ENCODE assay signal across 25 cellular contexts in genomic region chr20:6067765-6068318, GRCh38. TPM values are rescaled to one million over a fixed set of nuclear protein-coding genes. Genes with fewer than 3 reads are reported as not detected.
DNase-seq lines count a peak whose midpoint lies in the region; ATAC-seq, FAIRE-seq and TF ChIP-seq lines count a peak whose summit lies in the region.
"Had no signal": no experiment of that assay in that cellular context is flagged by ENCODE, and none has a peak within 500 bp of the region (broad histone marks: within the 10 kb centered on the region; RNA-seq: fewer than 3 reads in every experiment).

No MANE protein-coding gene starts in this region.

- H2AFZ ChIP-seq in HCT116 (ENCODE audit: low read depth, low read length, poor library complexity, severe bottlenecking) (no peak overlapping the region), HepG2 (ENCODE audit: low read length) (no peak overlapping the region), OCI-LY7 (ENCODE audit: low read length) (no peak overlapping the region)
- H2AFZ ChIP-seq: GM23248 had no signal

- TF ChIP-seq EP300 in HepG2 (IDR thresholded peaks at IDR 0.05; ENCODE audit: low read depth in 2 of 2, low read length in 2 of 2): no peak
- TF ChIP-seq EP300 in HepG2 (CRISPR knock-in tag; IDR thresholded peaks at IDR 0.05; ENCODE audit: borderline replicate concordance): no peak
- no peak for TF ChIP-seq EP300 in stomach (IDR thresholded peaks at IDR 0.05)

- POLR2A ChIA-PET in HCT116 (lab: Charles Lee): no interaction called here
- POLR2A ChIA-PET in HepG2 (lab: Yijun Ruan, JAX): no interaction called here
- POLR2A ChIA-PET in OCI-LY7 (lab: Charles Lee): no interaction called here

- intact Hi-C loops in HCT116 (cut with micrococcal nuclease): no loop called here
- intact Hi-C loops in HepG2 (cut with micrococcal nuclease; ENCODE audit: unreplicated experiment): no loop called here
- intact Hi-C loops in pancreas (cut with DNase I): no loop called here
- intact Hi-C loops in stomach (cut with DNase I; ENCODE audit: low total_unique reads): no loop called here
- intact Hi-C loops in OCI-LY7 (cut with micrococcal nuclease; ENCODE audit: unreplicated experiment): no loop called here

- TF ChIP-seq POLR2A in HCT116 (IDR thresholded peaks at IDR 0.05; ENCODE audit: borderline replicate concordance, extremely low read depth, insufficient read depth, insufficient read length) (no peak), HepG2 (IDR thresholded peaks at IDR 0.05; ENCODE audit: insufficient read depth in 1 of 2, low read depth in 2 of 2, low read length in 2 of 2) (no peak), stomach (IDR thresholded peaks at IDR 0.05) (no peak)

- RAD21 ChIA-PET in HCT116 (lab: Charles Lee; ENCODE audit: low non-redundant PET in 1 of 2, low total read pairs in 2 of 2, uncharacterized antibody in 2 of 2, unreplicated experiment in 2 of 2): no interaction called here

- H3K9me3 ChIP-seq in HCT116 (ENCODE audit: control insufficient read depth in 1 of 2, insufficient read depth in 1 of 2, low read depth in 1 of 2, low read length in 2 of 2): no peaks in the 10 kb centered on the region
- no peaks in the 10 kb centered on the region for H3K9me3 ChIP-seq in HepG2 (ENCODE audit: low read length)
- H3K9me3 ChIP-seq in pancreas: no peaks in the 10 kb centered on the region
- H3K9me3 ChIP-seq in stomach: no peaks in the 10 kb centered on the region
- H3K9me3 ChIP-seq in OCI-LY7 (ENCODE audit: low read length): no peaks in the 10 kb centered on the region

- H4K20me1 ChIP-seq in HCT116 (ENCODE audit: insufficient read depth): no peaks in the 10 kb centered on the region
- H4K20me1 ChIP-seq in HepG2 (ENCODE audit: insufficient read depth, low read length): no peaks in the 10 kb centered on the region
- no peaks in the 10 kb centered on the region for H4K20me1 ChIP-seq in OCI-LY7 (ENCODE audit: insufficient read depth, low read length)

- no peak overlapping the region for H3K9ac ChIP-seq in HCT116 (ENCODE audit: low read length)
- H3K9ac ChIP-seq in HepG2 (ENCODE audit: insufficient read depth, low read depth, low read length): no peak overlapping the region
- H3K9ac ChIP-seq: GM23248 had no signal

- no peak for TF ChIP-seq CTCF in HCT116 (IDR thresholded peaks at IDR 0.05 in 2 of 3, conservative IDR thresholded peaks at IDR 0.05 in 1 of 3; ENCODE audit: borderline replicate concordance in 1 of 3, insufficient read depth in 1 of 3, low read depth in 2 of 3, low read length in 2 of 3)
- no peak for TF ChIP-seq CTCF in HepG2 (CRISPR knock-in tag; IDR thresholded peaks at IDR 0.05)
- no peak for TF ChIP-seq CTCF in pancreas (IDR thresholded peaks at IDR 0.05)
- TF ChIP-seq CTCF in stomach (IDR thresholded peaks at IDR 0.05): no peak
- no peak for TF ChIP-seq CTCF in OCI-LY7 (conservative IDR thresholded peaks at IDR 0.05; ENCODE audit: low read length)

- H3K36me3 ChIP-seq in HCT116 (ENCODE audit: control insufficient read depth in 1 of 2, insufficient read depth in 2 of 2, low read length in 2 of 2): no peaks in the 10 kb centered on the region
- peaks cover 0 to under 1% of the 10 kb centered on the region in 2 experiments; a peak in 1 of 5 replicates for H3K36me3 ChIP-seq in HepG2 (replicated peaks in 1 of 2; ENCODE audit: control insufficient read depth in 1 of 2, insufficient read depth in 2 of 2, low read length in 2 of 2)
- H3K36me3 ChIP-seq in pancreas: no peaks in the 10 kb centered on the region
- H3K36me3 ChIP-seq in stomach: no peaks in the 10 kb centered on the region
- H3K36me3 ChIP-seq in OCI-LY7 (ENCODE audit: insufficient read depth, low read length): no peaks in the 10 kb centered on the region

- TSS peak; percentile 25 for BruUV-seq in HCT116 (replicated peaks; lab: Mats Ljungman, UMichigan)
- BruUV-seq in HepG2 (replicated peaks; lab: Mats Ljungman, UMichigan): no TSS peak
- no TSS peak for BruUV-seq in OCI-LY7 (replicated peaks; lab: Mats Ljungman, UMichigan)

- no peak for DNase-seq in HCT116 (ENCODE audit: low read depth, low spot score)
- DNase-seq in HepG2 (ENCODE audit: low spot score): no peak
- DNase-seq in pancreas: peak in 1 of 6 donors; percentile 15
- DNase-seq in stomach: peak; percentile 58
- DNase-seq in mucosa of gallbladder (ENCODE audit: low spot score): no peak
- no peak for DNase-seq in SW480 (ENCODE audit: low spot score)
- DNase-seq in OCI-LY7 (ENCODE audit: low spot score): no peak
- DNase-seq: 8988T; C1 segment of cervical spinal cord; Calu3; CD4-positive, alpha-beta memory T cell; COR-L47; DMS53; DMS79 treated with DMSO at 0.1 percent for 48 hours; GF-D8; GM23248; H7; HCEC 1CT had no signal

- H3K4me2 ChIP-seq in HCT116 (ENCODE audit: low read length) (no peak overlapping the region), HepG2 (ENCODE audit: low read depth, low read length) (no peak overlapping the region), OCI-LY7 (ENCODE audit: low read length) (no peak overlapping the region)

- FAIRE-seq in HepG2 (lab: Jason Lieb, UNC): peak; percentile 54
- no peak for FAIRE-seq in pancreas (lab: Jason Lieb, UNC)
- FAIRE-seq: GM12891, GM18507, GM19239, H1 had no signal

- H3K9me2 ChIP-seq in HCT116 (ENCODE audit: insufficient read depth) (no peaks in the 10 kb centered on the region), OCI-LY7 (ENCODE audit: insufficient read depth, low read length) (no peaks in the 10 kb centered on the region)

- H3K27ac ChIP-seq in HCT116 (ENCODE audit: low read depth, low read length): no peak overlapping the region
- H3K27ac ChIP-seq in HepG2 (ENCODE audit: extremely low read length, insufficient read depth, low read length): no peak overlapping the region
- no peak overlapping the region for H3K27ac ChIP-seq in pancreas
- H3K27ac ChIP-seq in stomach: peak overlapping the region; percentile 1 to 75 (median 60)
- no peak overlapping the region for H3K27ac ChIP-seq in OCI-LY7 (ENCODE audit: low read depth, low read length, poor library complexity, severe bottlenecking)
- H3K27ac ChIP-seq: GM23248 had no signal

- H3K4me1 ChIP-seq in HCT116 (ENCODE audit: control insufficient read depth in 1 of 2, insufficient read depth in 2 of 2, low read length in 2 of 2) (no peaks in the 10 kb centered on the region), HepG2 (ENCODE audit: insufficient read depth, low read length) (no peaks in the 10 kb centered on the region), pancreas (peaks cover 3 to 9% (median 8%) of the 10 kb centered on the region in 3 donors), stomach (peaks cover 0 to 29% (median 5%) of the 10 kb centered on the region in 4 donors), OCI-LY7 (ENCODE audit: insufficient read depth, low read length, poor library complexity, severe bottlenecking) (no peaks in the 10 kb centered on the region)

- CTCF ChIA-PET in HCT116 (lab: Charles Lee) (no interaction called here), HepG2 (lab: Yijun Ruan, JAX; ENCODE audit: low intra/inter-chr PET ratio, low total read pairs) (no interaction called here), OCI-LY7 (lab: Charles Lee; ENCODE audit: unreplicated experiment) (no interaction called here)

- TF ChIP-seq RAD21 in HCT116 (IDR thresholded peaks at IDR 0.05; ENCODE audit: low read depth): no peak
- TF ChIP-seq RAD21 in HepG2 (CRISPR knock-in tag; IDR thresholded peaks at IDR 0.05): no peak

- in situ Hi-C loops in HepG2 (cut with HindIII; ENCODE audit: extremely low pct_ligation_motif_present, low pct_unique_long_range_greater_than_20kb): no loop called here

- H3K79me2 ChIP-seq in HCT116 (ENCODE audit: insufficient read depth, low read length) (no peaks in the 10 kb centered on the region), HepG2 (ENCODE audit: insufficient read depth, low read length) (no peaks in the 10 kb centered on the region), OCI-LY7 (ENCODE audit: insufficient read depth, low read depth, low read length) (no peaks in the 10 kb centered on the region)

- no peak for ATAC-seq in HCT116
- peak; percentile 45 for ATAC-seq in HepG2
- peak; percentile 31 to 83 (median 62) for ATAC-seq in pancreas
- ATAC-seq in GM19023 (IDR thresholded peaks at IDR 0.05; ENCODE audit: unreplicated experiment): no peak

- H3K4me3 ChIP-seq in HCT116 (replicated peaks in 1 of 2; ENCODE audit: low read depth in 1 of 2, low read length in 2 of 2) (no peak overlapping the region), HepG2 (replicated peaks in 1 of 3; ENCODE audit: insufficient read depth in 1 of 3, low read depth in 2 of 3, low read length in 3 of 3) (no peak overlapping the region), pancreas (no peak overlapping the region), stomach (no peak overlapping the region), OCI-LY7 (ENCODE audit: low read depth, low read length, poor library complexity, severe bottlenecking) (no peak overlapping the region)
- H3K4me3 ChIP-seq: GM23248 had no signal

- 31% methylated on average over 4 of the region's 4 CpGs for WGBS in HepG2 (ENCODE audit: low lambda C conversion rate)
- WGBS in pancreas, 2 donors: 36 to 45% methylated on average over 4 of the region's 4 CpGs
- 31 to 50% (median 38%) methylated on average over 4 of the region's 4 CpGs for WGBS in stomach, 5 donors

- no peaks in the 10 kb centered on the region for H3K27me3 ChIP-seq in HCT116 (ENCODE audit: insufficient read depth, low read length)
- no peaks in the 10 kb centered on the region for H3K27me3 ChIP-seq in HepG2 (ENCODE audit: control insufficient read depth in 1 of 2, insufficient read depth in 2 of 2, low read length in 2 of 2)
- H3K27me3 ChIP-seq in pancreas: no peaks in the 10 kb centered on the region
- no peaks in the 10 kb centered on the region for H3K27me3 ChIP-seq in stomach

RNA-seq across cellular contexts. Expression of gene LRRN4, which starts 14.0 kb away (rescaled TPM):
- 0.10 TPM for total RNA-seq in HCT116 (2021; ENCODE audit: unreplicated experiment)
- 0.17 and 0.24 TPM in 2 replicates for polyA plus RNA-seq in HCT116 (2012)
- 0.20 and 0.25 TPM in 2 replicates for total RNA-seq in HepG2 (2016; rRNA removed; fragmentation: Illumina TruSeq; extraction: Trizol)
- total RNA-seq in HepG2 (2016; cell fraction: cytosol; rRNA removed; fragmentation: Illumina TruSeq; extraction: Trizol; ENCODE audit: low read depth): not detected in 2 replicates
- total RNA-seq in HepG2 (2016; cell fraction: insoluble cytoplasmic fraction; rRNA removed; fragmentation: Illumina TruSeq; extraction: Trizol): 0.13 TPM in 1 of 2 replicates, not detected in the other
- 0.17 TPM in 1 of 2 replicates, not detected in the other for total RNA-seq in HepG2 (2016; cell fraction: membrane; rRNA removed; fragmentation: Illumina TruSeq; extraction: Trizol)
- 0.22 TPM in 1 of 2 replicates, not detected in the other for total RNA-seq in HepG2 (2016; cell fraction: nucleus; rRNA removed; fragmentation: Illumina TruSeq; extraction: Trizol)
- 0.10 and 0.15 TPM in 2 replicates for polyA plus RNA-seq in HepG2 (2011; rRNA removed)
- 0.04 and 0.15 TPM in 2 replicates for polyA plus RNA-seq in HepG2 (2011; cell fraction: cytosol; rRNA removed)
- polyA plus RNA-seq in HepG2 (2011; cell fraction: nucleus; rRNA removed): 0.19 TPM in 2 replicates
- 0.07 and 0.11 TPM in 2 replicates for polyA plus RNA-seq in HepG2 (2012)
- 0.03 and 0.06 TPM in 2 replicates for polyA plus RNA-seq in HepG2 (2016; cell fraction: cytosol; fragmentation: Illumina TruSeq; extraction: Trizol; ENCODE audit: low read depth)
- 0.20 and 0.35 TPM in 2 replicates for polyA plus RNA-seq in HepG2 (2016; cell fraction: insoluble cytoplasmic fraction; fragmentation: Illumina TruSeq; extraction: Trizol; ENCODE audit: low read depth)
- 0.07 TPM in 1 of 2 replicates, not detected in the other for polyA plus RNA-seq in HepG2 (2016; cell fraction: membrane; fragmentation: Illumina TruSeq; extraction: Trizol; ENCODE audit: low read depth)
- 0.28 and 0.33 TPM in 2 replicates for polyA plus RNA-seq in HepG2 (2016; cell fraction: nucleus; fragmentation: Illumina TruSeq; extraction: Trizol; ENCODE audit: insufficient read depth, low read depth)
- polyA minus RNA-seq in HepG2 (2011; rRNA and poly(A)+ RNA removed; ENCODE audit: low replicate concordance): 0.44 TPM in 1 of 2 replicates, not detected in the other
- 0.18 TPM in 1 of 2 replicates, not detected in the other for polyA minus RNA-seq in HepG2 (2011; cell fraction: cytosol; rRNA and poly(A)+ RNA removed)
- 0.12 and 0.13 TPM in 2 replicates for polyA minus RNA-seq in HepG2 (2011; cell fraction: nucleus; rRNA and poly(A)+ RNA removed)
- total RNA-seq in pancreas: 1 to 10 TPM; 1.5 to 7.9 (median 2.7) TPM
- 1 to 10 TPM in 1 of 2 donors, under 1 TPM in 1; 0.66 to 2.7 TPM for polyA plus RNA-seq in pancreas
- 1 to 10 TPM in 2 of 5 donors, not detected in 3; 1.1 to 2.9 TPM for total RNA-seq in stomach
- under 1 TPM in 1 of 3 donors, not detected in 2; 0.19 TPM for polyA plus RNA-seq in stomach
- 0.43 TPM for total RNA-seq in mucosa of gallbladder
- not detected in 2 replicates for total RNA-seq in OCI-LY7 (2014; rRNA removed; shearing (Covaris generic))
- total RNA-seq in OCI-LY7 (2022): not detected in 2 replicates
- total RNA-seq: A673; CD4-positive, alpha-beta memory T cell; G401; GM23248 had no signal
- polyA plus RNA-seq: CD4-positive, alpha-beta memory T cell; GM23248 had no signal

RNA-seq across cellular contexts. Expression of gene FERMT1, which starts 55.0 kb away (rescaled TPM):
- total RNA-seq in HCT116 (2021; ENCODE audit: unreplicated experiment) (34.9 TPM), HepG2 (2016; rRNA removed; fragmentation: Illumina TruSeq; extraction: Trizol) (29.5 and 39.1 TPM in 2 replicates), pancreas (1 to 10 TPM; 1.5 to 5.6 (median 2.6) TPM), stomach (10 to 100 TPM in 3 of 5 donors, under 1 TPM in 2; 0.45 to 14.5 (median 11.9) TPM), mucosa of gallbladder (9.2 TPM), OCI-LY7 (2022) (not detected in 2 replicates)
- 17.0 and 25.4 TPM in 2 replicates for polyA plus RNA-seq in HCT116 (2012)
- total RNA-seq in HepG2 (2016; cell fraction: cytosol; rRNA removed; fragmentation: Illumina TruSeq; extraction: Trizol; ENCODE audit: low read depth): 4.8 and 6.7 TPM in 2 replicates
- total RNA-seq in HepG2 (2016; cell fraction: insoluble cytoplasmic fraction; rRNA removed; fragmentation: Illumina TruSeq; extraction: Trizol): 29.9 and 33.9 TPM in 2 replicates
- total RNA-seq in HepG2 (2016; cell fraction: membrane; rRNA removed; fragmentation: Illumina TruSeq; extraction: Trizol): 27.3 and 30.6 TPM in 2 replicates
- 18.7 and 22.5 TPM in 2 replicates for total RNA-seq in HepG2 (2016; cell fraction: nucleus; rRNA removed; fragmentation: Illumina TruSeq; extraction: Trizol)
- polyA plus RNA-seq in HepG2 (2011; rRNA removed) (15.1 and 15.8 TPM in 2 replicates), pancreas (1 to 10 TPM in 1 of 2 donors, under 1 TPM in 1; 0.80 to 2.5 TPM), stomach (1 to 10 TPM; 2.7 to 8.2 (median 7.6) TPM)
- 8.4 and 8.5 TPM in 2 replicates for polyA plus RNA-seq in HepG2 (2011; cell fraction: cytosol; rRNA removed)
- polyA plus RNA-seq in HepG2 (2011; cell fraction: nucleus; rRNA removed): 9.7 and 11.7 TPM in 2 replicates
- polyA plus RNA-seq in HepG2 (2012): 9.2 and 11.7 TPM in 2 replicates
- 4.0 and 4.4 TPM in 2 replicates for polyA plus RNA-seq in HepG2 (2016; cell fraction: cytosol; fragmentation: Illumina TruSeq; extraction: Trizol; ENCODE audit: low read depth)
- polyA plus RNA-seq in HepG2 (2016; cell fraction: insoluble cytoplasmic fraction; fragmentation: Illumina TruSeq; extraction: Trizol; ENCODE audit: low read depth): 30.4 and 37.6 TPM in 2 replicates
- 18.3 and 18.7 TPM in 2 replicates for polyA plus RNA-seq in HepG2 (2016; cell fraction: membrane; fragmentation: Illumina TruSeq; extraction: Trizol; ENCODE audit: low read depth)
- polyA plus RNA-seq in HepG2 (2016; cell fraction: nucleus; fragmentation: Illumina TruSeq; extraction: Trizol; ENCODE audit: insufficient read depth, low read depth): 23.6 and 24.8 TPM in 2 replicates
- 11.6 and 13.1 TPM in 2 replicates for polyA minus RNA-seq in HepG2 (2011; rRNA and poly(A)+ RNA removed; ENCODE audit: low replicate concordance)
- 13.8 and 15.1 TPM in 2 replicates for polyA minus RNA-seq in HepG2 (2011; cell fraction: cytosol; rRNA and poly(A)+ RNA removed)
- polyA minus RNA-seq in HepG2 (2011; cell fraction: nucleus; rRNA and poly(A)+ RNA removed): 21.9 and 29.1 TPM in 2 replicates
- total RNA-seq in OCI-LY7 (2014; rRNA removed; shearing (Covaris generic)): not detected in 2 replicates
- total RNA-seq: CD4-positive, alpha-beta memory T cell; G401 had no signal
- polyA plus RNA-seq: CD4-positive, alpha-beta memory T cell had no signal

Comparison
In these comparisons a context has a peak if more than half of its experiments do, and no peak if none do; other contexts are left out.
1. ATAC-seq: peak in HepG2 (single experiment) and pancreas (4 of 4); none in HCT116 (single experiment) and GM19023 (single experiment).
2. H3K27ac ChIP-seq: peak in stomach (5 of 5); none in HCT116 (single experiment), HepG2 (single experiment), pancreas (0 of 4) and OCI-LY7 (single experiment).
3. Of the 20 proteins assayed by ChIP-seq in both HepG2 and HCT116: peak only in HepG2: CEBPB; only in HCT116: none; in both: none; in neither: 19.